17 cellular contexts compared by ENCODE assay signal in the genomic region with DNA sequence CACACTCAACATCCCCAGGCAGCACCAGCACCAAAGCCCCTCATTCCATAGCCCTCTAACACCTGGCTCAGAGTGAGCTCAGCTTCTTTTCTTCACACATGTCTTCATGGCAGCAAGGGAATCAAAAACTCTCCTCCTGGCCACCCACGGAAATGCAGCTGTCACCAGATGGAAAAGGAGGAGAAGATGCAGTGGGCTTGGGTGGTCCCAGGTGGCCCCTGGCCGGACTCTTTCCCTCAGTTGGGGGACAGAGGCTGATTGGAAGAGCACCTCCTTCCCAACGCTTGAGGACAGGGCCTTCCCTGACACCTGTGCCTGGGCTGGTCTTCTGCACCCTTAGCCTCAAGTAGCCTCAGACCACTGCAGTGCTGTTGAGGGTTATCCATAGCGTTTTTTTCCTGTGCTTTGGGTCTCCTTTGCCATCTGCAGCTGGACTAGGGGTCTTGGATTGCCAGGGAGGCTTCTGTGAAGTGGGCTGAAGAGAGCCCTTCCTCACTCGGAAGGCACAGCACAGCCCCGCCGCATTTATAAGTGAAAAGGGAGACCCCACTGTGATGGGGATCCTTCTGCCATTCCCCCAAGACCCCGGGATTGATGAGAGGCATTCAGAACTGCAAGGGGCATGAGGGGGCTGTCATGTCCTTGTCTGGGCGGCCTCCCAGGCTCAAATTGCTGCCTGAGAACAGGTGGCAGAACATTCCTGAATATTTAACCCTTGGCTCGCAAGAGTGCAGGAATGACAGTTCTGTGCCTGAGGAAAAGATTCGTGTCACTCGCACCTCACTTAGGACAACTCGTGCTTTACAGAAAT.
A peak's percentile ranks its signal among the peaks of the same experiment; 100 is the strongest.
DNase-seq lines count a peak whose midpoint lies in the region; ATAC-seq and TF ChIP-seq lines count a peak whose summit lies in the region.
"Had no signal": no experiment of that assay in that cellular context is flagged by ENCODE, and none has a peak within 500 bp of the region (broad histone marks: within the 10 kb centered on the region; RNA-seq: fewer than 3 reads in every experiment).

No MANE protein-coding gene starts in this region.

- intact Hi-C loops in upper lobe of right lung (cut with DNase I) = no loop called here

- H3K9me3 Mint-ChIP-seq in activated naive CD4-positive, alpha-beta T cell treated with anti-CD3 and anti-CD28 coated beads, Interleukin-2, amount 50 U/mL, for 72 hours = peaks cover 0 to 3% of the 10 kb centered on the region in 2 donors
- no peaks in the 10 kb centered on the region for H3K9me3 Mint-ChIP-seq in activated T-helper 17 cell treated with anti-CD3 and anti-CD28 coated beads, Interleukin-2, amount 50 U/mL, for 72 hours
- H3K9me3 Mint-ChIP-seq: activated B cell treated with CpG ODN at 0.5 μM for 24 hours; activated naive CD4-positive, alpha-beta T cell treated with anti-CD3 and anti-CD28 coated beads, Interleukin-2, amount 50 U/mL, for 24 hours; nephron progenitor cell had no signal

- peaks cover 35% of the 10 kb centered on the region for H3K4me1 Mint-ChIP-seq in activated T-helper 17 cell treated with anti-CD3 and anti-CD28 coated beads, Interleukin-2, amount 50 U/mL, for 72 hours

- peaks cover 25% of the 10 kb centered on the region for H3K4me1 ChIP-seq in upper lobe of right lung

- peak overlapping the region; percentile 67 for H3K27ac ChIP-seq in layer of hippocampus (ENCODE audit: low read depth, low read length)
- peak overlapping the region; percentile 68 for H3K27ac ChIP-seq in upper lobe of right lung

- no peaks in the 10 kb centered on the region for H3K9me3 ChIP-seq in upper lobe of right lung
- H3K9me3 ChIP-seq: spleen had no signal

- no peak for DNase-seq in activated naive CD4-positive, alpha-beta T cell treated with anti-CD3 and anti-CD28 coated beads, Interleukin-2, amount 50 U/mL, for 72 hours (ENCODE audit: low spot score in 2 of 2)
- DNase-seq in activated naive CD4-positive, alpha-beta T cell (lab: John Stamatoyannopoulos, UW) = no peak
- no peak for DNase-seq in upper lobe of right lung
- DNase-seq in LoVo (ENCODE audit: low spot score) = no peak
- DNase-seq in globus pallidus (ENCODE audit: low spot score) = no peak
- DNase-seq: activated B cell treated with CpG ODN at 0.5 μM for 24 hours, DMS79, NCI-H1436 treated with DMSO at 0.1 percent for 48 hours, NCI-H774, nephron progenitor cell, SIG-M5, spleen had no signal

- ATAC-seq in activated naive CD4-positive, alpha-beta T cell treated with anti-CD3 and anti-CD28 coated beads, Interleukin-2, amount 50 U/mL, for 72 hours = no peak
- ATAC-seq in activated T-helper 17 cell treated with anti-CD3 and anti-CD28 coated beads, Interleukin-2, amount 50 U/mL, for 72 hours (replicated peaks) = no peak
- ATAC-seq in upper lobe of right lung (no peak), GM21723 (IDR thresholded peaks at IDR 0.05; ENCODE audit: unreplicated experiment) (no peak)

- no peaks in the 10 kb centered on the region for H3K27me3 Mint-ChIP-seq in activated T-helper 17 cell treated with anti-CD3 and anti-CD28 coated beads, Interleukin-2, amount 50 U/mL, for 72 hours
- H3K27me3 Mint-ChIP-seq: activated B cell treated with CpG ODN at 0.5 μM for 24 hours; activated naive CD4-positive, alpha-beta T cell treated with anti-CD3 and anti-CD28 coated beads, Interleukin-2, amount 50 U/mL, for 24 hours had no signal

- H3K36me3 ChIP-seq in upper lobe of right lung = no peaks in the 10 kb centered on the region
- H3K36me3 ChIP-seq: spleen had no signal

- H3K4me3 ChIP-seq in upper lobe of right lung = no peak overlapping the region
- H3K4me3 ChIP-seq: GM12878 had no signal

- H3K36me3 Mint-ChIP-seq in activated naive CD4-positive, alpha-beta T cell treated with anti-CD3 and anti-CD28 coated beads, Interleukin-2, amount 50 U/mL, for 72 hours = peaks cover 8 to 10% of the 10 kb centered on the region in 2 donors
- peaks cover 12% of the 10 kb centered on the region for H3K36me3 Mint-ChIP-seq in activated T-helper 17 cell treated with anti-CD3 and anti-CD28 coated beads, Interleukin-2, amount 50 U/mL, for 72 hours (ENCODE audit: low read depth)
- H3K36me3 Mint-ChIP-seq: activated naive CD4-positive, alpha-beta T cell treated with anti-CD3 and anti-CD28 coated beads, Interleukin-2, amount 50 U/mL, for 24 hours had no signal

- H3K27me3 ChIP-seq in layer of hippocampus (ENCODE audit: control insufficient read depth, insufficient read depth, low read length) (no peaks in the 10 kb centered on the region), upper lobe of right lung (no peaks in the 10 kb centered on the region)
- H3K27me3 ChIP-seq: spleen had no signal

- no peak for TF ChIP-seq CTCF in upper lobe of right lung (IDR thresholded peaks at IDR 0.05)

- peak overlapping the region; percentile 86 for H3K4me3 Mint-ChIP-seq in activated T-helper 17 cell treated with anti-CD3 and anti-CD28 coated beads, Interleukin-2, amount 50 U/mL, for 72 hours

- H3K27ac Mint-ChIP-seq in activated naive CD4-positive, alpha-beta T cell treated with anti-CD3 and anti-CD28 coated beads, Interleukin-2, amount 50 U/mL, for 72 hours = peak overlapping the region; percentile 75 to 98
- peak overlapping the region; percentile 98 for H3K27ac Mint-ChIP-seq in activated T-helper 17 cell treated with anti-CD3 and anti-CD28 coated beads, Interleukin-2, amount 50 U/mL, for 72 hours
